ENCODE assay signal across 27 cellular contexts in genomic region chr9:130147910-130148309, GRCh38. TPM values are rescaled to one million over a fixed set of nuclear protein-coding genes. Genes with fewer than 3 reads are reported as not detected.
"Had no signal": no experiment of that assay in that cellular context is flagged by ENCODE, and none has a peak within 500 bp of the region (broad histone marks: within the 10 kb centered on the region; RNA-seq: fewer than 3 reads in every experiment).

No MANE protein-coding gene starts in this region.

- H3K27me3 ChIP-seq: pancreas, right lobe of liver, sigmoid colon, thyroid gland, upper lobe of left lung, vagina had no signal

- H3K9me3 ChIP-seq: neutrophil, pancreas, psoas muscle, right lobe of liver, sigmoid colon, stomach, thoracic aorta, thyroid gland, tibial nerve, upper lobe of left lung, vagina had no signal

- H3K9me3 Mint-ChIP-seq: naive thymus-derived CD4-positive, alpha-beta T cell; nephron; stimulated activated effector memory CD8-positive, alpha-beta T cell treated with anti-CD3 and anti-CD28 coated beads, Interleukin-12 subunit alpha, Interleukin-12 subunit beta, amount 100 ng/mL, for 72 hours; stimulated activated naive B cell treated with anti-CD40 and anti-IgM and Interleukin-4, amounts not matched to agents 10 μg/mL and 1 μg/mL and 100 μg/mL, for 72 hours; stimulated activated naive CD8-positive, alpha-beta T cell treated with anti-CD3 and anti-CD28 coated beads, Interleukin-15, Interleukin-2, amounts not matched to agents 100 ng/mL and 50 ng/mL, for 24 hours had no signal

- H3K36me3 ChIP-seq: neutrophil, pancreas, right lobe of liver, sigmoid colon, stomach, thoracic aorta, thyroid gland, tibial nerve, upper lobe of left lung, vagina had no signal

- H3K27ac Mint-ChIP-seq: naive thymus-derived CD4-positive, alpha-beta T cell; nephron; progenitor cell of endocrine pancreas; stimulated activated effector memory CD8-positive, alpha-beta T cell treated with anti-CD3 and anti-CD28 coated beads, Interleukin-12 subunit alpha, Interleukin-12 subunit beta, amount 100 ng/mL, for 72 hours; stimulated activated naive B cell treated with anti-CD40 and anti-IgM and Interleukin-4, amounts not matched to agents 10 μg/mL and 1 μg/mL and 100 μg/mL, for 72 hours; stimulated activated naive CD8-positive, alpha-beta T cell treated with anti-CD3 and anti-CD28 coated beads, Interleukin-15, Interleukin-2, amounts not matched to agents 100 ng/mL and 50 ng/mL, for 24 hours had no signal

- DNase-seq: naive thymus-derived CD4-positive, alpha-beta T cell; nucleus accumbens; pancreas; psoas muscle; right cardiac atrium; right lobe of liver; sigmoid colon; small intestine; stimulated activated CD4-positive, alpha-beta T cell treated with anti-CD3 and anti-CD28 coated beads, Interleukin-15, amount 100 ng/mL, for 24 hours; stimulated activated CD4-positive, alpha-beta T cell treated with anti-CD3 and anti-CD28 coated beads, Interleukin-2, amount 100 ng/mL, for 24 hours; stimulated activated CD4-positive, alpha-beta T cell treated with anti-CD3 and anti-CD28 coated beads, Interleukin-2, amount 100 ng/mL, for 48 hours; stimulated activated CD4-positive, alpha-beta T cell treated with anti-CD3 and anti-CD28 coated beads, Interleukin-4, amount 100 ng/mL, for 24 hours; stimulated activated naive B cell treated with anti-CD40 and anti-IgM and Interleukin-4, amounts not matched to agents 10 μg/mL and 1 μg/mL and 100 μg/mL, for 72 hours; stimulated activated naive CD4-positive, alpha-beta T cell treated with Interleukin-2 at 50 U/mL for 16 hours; stomach; thyroid gland; trophoblast cell; upper lobe of left lung had no signal

- FAIRE-seq: pancreas, small intestine, urothelium cell line had no signal

- H3K27ac ChIP-seq: neutrophil, pancreas, psoas muscle, right lobe of liver, sigmoid colon, stomach, thoracic aorta, thyroid gland, tibial nerve, upper lobe of left lung, vagina had no signal

- H3K4me3 Mint-ChIP-seq: naive thymus-derived CD4-positive, alpha-beta T cell; nephron; stimulated activated effector memory CD8-positive, alpha-beta T cell treated with anti-CD3 and anti-CD28 coated beads, Interleukin-12 subunit alpha, Interleukin-12 subunit beta, amount 100 ng/mL, for 72 hours; stimulated activated naive B cell treated with anti-CD40 and anti-IgM and Interleukin-4, amounts not matched to agents 10 μg/mL and 1 μg/mL and 100 μg/mL, for 72 hours; stimulated activated naive CD8-positive, alpha-beta T cell treated with anti-CD3 and anti-CD28 coated beads, Interleukin-15, Interleukin-2, amounts not matched to agents 100 ng/mL and 50 ng/mL, for 24 hours had no signal

- H3K4me3 ChIP-seq: pancreas, psoas muscle, right lobe of liver, sigmoid colon, stomach, thoracic aorta, thyroid gland, tibial nerve, upper lobe of left lung, vagina had no signal

- ATAC-seq: naive thymus-derived CD4-positive, alpha-beta T cell; pancreas; psoas muscle; right cardiac atrium; right lobe of liver; stimulated activated naive B cell treated with anti-CD40 and anti-IgM and Interleukin-4, amounts not matched to agents 10 μg/mL and 1 μg/mL and 100 μg/mL, for 72 hours had no signal

- H3K36me3 Mint-ChIP-seq: naive thymus-derived CD4-positive, alpha-beta T cell; stimulated activated effector memory CD8-positive, alpha-beta T cell treated with anti-CD3 and anti-CD28 coated beads, Interleukin-12 subunit alpha, Interleukin-12 subunit beta, amount 100 ng/mL, for 72 hours; stimulated activated naive B cell treated with anti-CD40 and anti-IgM and Interleukin-4, amounts not matched to agents 10 μg/mL and 1 μg/mL and 100 μg/mL, for 72 hours had no signal

- H3K4me1 ChIP-seq: pancreas, psoas muscle had no signal

RNA-seq across cellular contexts. Expression of gene NCS1, which starts 24.3 kb away (rescaled TPM):
- polyA plus RNA-seq: naive thymus-derived CD4-positive, alpha-beta T cell had no signal
